30 cellular contexts compared by ENCODE assay signal in the genomic region with DNA sequence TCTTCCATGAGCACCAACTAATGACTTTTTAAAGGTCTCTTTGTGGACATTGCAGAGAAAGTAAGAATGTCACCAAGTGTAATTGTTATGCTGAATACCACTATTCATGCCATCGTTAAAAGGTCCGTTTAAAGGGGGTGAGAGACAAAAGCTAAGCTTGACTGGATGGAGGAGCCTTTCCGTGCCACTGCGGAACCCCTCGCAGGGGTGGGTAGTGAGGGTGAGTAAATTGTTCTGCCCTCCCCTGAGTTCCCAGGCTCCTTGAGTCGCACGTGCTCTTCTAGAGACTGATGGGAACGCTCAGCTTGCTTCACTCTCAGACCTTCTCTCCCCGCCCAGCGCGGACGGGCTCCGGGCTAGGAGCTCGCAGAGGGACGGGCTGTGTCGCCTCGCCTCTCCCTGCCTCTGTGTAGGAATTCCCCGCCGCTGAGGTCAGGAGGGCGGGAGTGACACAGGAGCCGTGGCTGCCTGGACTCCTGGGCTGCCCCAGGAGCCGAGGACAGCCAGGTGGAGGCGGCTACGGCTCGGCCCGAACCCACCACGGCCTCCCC.
DNase-seq lines count a peak whose midpoint lies in the region; ATAC-seq, FAIRE-seq and TF ChIP-seq lines count a peak whose summit lies in the region.
"Had no signal": no experiment of that assay in that cellular context is flagged by ENCODE, and none has a peak within 500 bp of the region (broad histone marks: within the 10 kb centered on the region; RNA-seq: fewer than 3 reads in every experiment).

No MANE protein-coding gene starts in this region.

- no peak overlapping the region for H3K4me3 ChIP-seq in right atrium auricular region
- H3K4me3 ChIP-seq: esophagus muscularis mucosa, pancreas, right lobe of liver had no signal

- H3K4me3 Mint-ChIP-seq in brain: no peak overlapping the region
- no peak overlapping the region for H3K4me3 Mint-ChIP-seq in activated CD4-positive, alpha-beta T cell treated with anti-CD3 and anti-CD28 coated beads for 36 hours
- H3K4me3 Mint-ChIP-seq: activated CD8-positive, alpha-beta T cell treated with anti-CD3 and anti-CD28 coated beads for 36 hours; CD4-positive, CD25-positive, alpha-beta regulatory T cell; naive thymus-derived CD8-positive, alpha-beta T cell; stimulated activated memory B cell treated with anti-CD40 and anti-IgM and Interleukin-4, amounts not matched to agents 10 μg/mL and 1 μg/mL and 100 μg/mL, for 72 hours had no signal

- H3K27me3 Mint-ChIP-seq in brain: no peaks in the 10 kb centered on the region
- no peaks in the 10 kb centered on the region for H3K27me3 Mint-ChIP-seq in activated CD4-positive, alpha-beta T cell treated with anti-CD3 and anti-CD28 coated beads for 36 hours
- H3K27me3 Mint-ChIP-seq: activated CD8-positive, alpha-beta T cell treated with anti-CD3 and anti-CD28 coated beads for 36 hours; CD4-positive, CD25-positive, alpha-beta regulatory T cell; stimulated activated memory B cell treated with anti-CD40 and anti-IgM and Interleukin-4, amounts not matched to agents 10 μg/mL and 1 μg/mL and 100 μg/mL, for 72 hours had no signal

- peaks cover 0 to 8% (median 3%) of the 10 kb centered on the region in 5 experiments for H3K9me3 Mint-ChIP-seq in brain
- H3K9me3 Mint-ChIP-seq in activated CD4-positive, alpha-beta T cell treated with anti-CD3 and anti-CD28 coated beads for 36 hours (ENCODE audit: low read depth): peaks cover 4% of the 10 kb centered on the region
- H3K9me3 Mint-ChIP-seq: activated CD8-positive, alpha-beta T cell treated with anti-CD3 and anti-CD28 coated beads for 36 hours; activated T-helper 2 cell treated with anti-CD3 and anti-CD28 coated beads, Interferon-gamma antibody, Interleukin-2, Interleukin-4, amounts not matched to agents 10 μg/mL and 5 μg/mL and 100 μg/mL, durations not matched to agents 14 hours and 24 hours and 36 hours; stimulated activated memory B cell treated with anti-CD40 and anti-IgM and Interleukin-4, amounts not matched to agents 10 μg/mL and 1 μg/mL and 100 μg/mL, for 72 hours had no signal

- CTCF ChIA-PET in activated CD4-positive, alpha-beta T cell treated with anti-CD3 and anti-CD28 coated beads for 36 hours (lab: Charles Lee): interaction anchor here (0.7 kb wide), 2 partner anchors 146 to 636 kb away, joined by 3 to 4 read pairs; no protein-coding TSS in a partner anchor

- DNase-seq in Right ventricle myocardium inferior (ENCODE audit: missing footprints): no peak
- no peak for DNase-seq in right atrium auricular region (ENCODE audit: low spot score)
- peak; percentile 53 for DNase-seq in iPS-NIHi7 (ENCODE audit: extremely low spot score)
- DNase-seq in activated CD4-positive, alpha-beta T cell treated with anti-CD3 and anti-CD28 coated beads for 36 hours: no peak
- DNase-seq in frontal cortex (ENCODE audit: low spot score in 2 of 2): no peak
- DNase-seq in NCI-H2029 (lab: John Stamatoyannopoulos, UW): no peak
- DNase-seq: activated CD8-positive, alpha-beta T cell treated with anti-CD3 and anti-CD28 coated beads for 36 hours; CD4-positive, CD25-positive, alpha-beta regulatory T cell; central memory CD4-positive, alpha-beta T cell; EL; foreskin keratinocyte; HCEC 1CT; naive thymus-derived CD8-positive, alpha-beta T cell; NCI-H1105 treated with DMSO at 0.1 percent for 48 hours; NCI-H1930; NCI-H69; right lobe of liver; stimulated activated CD4-positive, alpha-beta T cell treated with anti-CD3 and anti-CD28 coated beads, Interleukin-12 subunit alpha, Interleukin-12 subunit beta, amount 100 ng/mL, for 4 hours; stimulated activated CD4-positive, alpha-beta T cell treated with anti-CD3 and anti-CD28 coated beads, Interleukin-4, amount 100 ng/mL, for 4 hours had no signal

- H3K4me1 Mint-ChIP-seq in brain: peaks cover 42% of the 10 kb centered on the region
- H3K4me1 Mint-ChIP-seq in activated CD4-positive, alpha-beta T cell treated with anti-CD3 and anti-CD28 coated beads for 36 hours: no peaks in the 10 kb centered on the region
- H3K4me1 Mint-ChIP-seq: CD4-positive, CD25-positive, alpha-beta regulatory T cell; naive thymus-derived CD8-positive, alpha-beta T cell; stimulated activated memory B cell treated with anti-CD40 and anti-IgM and Interleukin-4, amounts not matched to agents 10 μg/mL and 1 μg/mL and 100 μg/mL, for 72 hours had no signal

- H3K36me3 ChIP-seq in right atrium auricular region: no peaks in the 10 kb centered on the region
- H3K36me3 ChIP-seq: pancreas, right lobe of liver had no signal

- H3K36me3 Mint-ChIP-seq in brain: peaks cover 3% of the 10 kb centered on the region
- no peaks in the 10 kb centered on the region for H3K36me3 Mint-ChIP-seq in activated CD4-positive, alpha-beta T cell treated with anti-CD3 and anti-CD28 coated beads for 36 hours (ENCODE audit: low read depth)
- H3K36me3 Mint-ChIP-seq: activated naive CD4-positive, alpha-beta T cell treated with anti-CD3 and anti-CD28 coated beads, Interleukin-2, amount 50 U/mL, for 72 hours; CD4-positive, CD25-positive, alpha-beta regulatory T cell; naive thymus-derived CD8-positive, alpha-beta T cell; stimulated activated memory B cell treated with anti-CD40 and anti-IgM and Interleukin-4, amounts not matched to agents 10 μg/mL and 1 μg/mL and 100 μg/mL, for 72 hours had no signal

- no peak overlapping the region for H3K27ac ChIP-seq in right atrium auricular region
- H3K27ac ChIP-seq: esophagus muscularis mucosa, foreskin keratinocyte, pancreas, right lobe of liver had no signal

- TF ChIP-seq CTCF in right atrium auricular region (IDR thresholded peaks at IDR 0.05) (no peak), brain (conservative IDR thresholded peaks at IDR 0.05) (no peak)

- H3K4me1 ChIP-seq in right atrium auricular region: no peaks in the 10 kb centered on the region
- H3K4me1 ChIP-seq: esophagus muscularis mucosa, foreskin keratinocyte, pancreas, right lobe of liver had no signal

- H3K27me3 ChIP-seq in right atrium auricular region: no peaks in the 10 kb centered on the region
- H3K27me3 ChIP-seq: esophagus muscularis mucosa, foreskin keratinocyte, pancreas, right lobe of liver had no signal

- H3K9me3 ChIP-seq in right atrium auricular region: no peaks in the 10 kb centered on the region
- H3K9me3 ChIP-seq: esophagus muscularis mucosa, pancreas, right lobe of liver had no signal

- FAIRE-seq in frontal cortex (lab: Jason Lieb, UNC): no peak
- FAIRE-seq: D721Med, GM12891, keratinocyte, pancreas, urothelium cell line had no signal

- POLR2A ChIA-PET in activated CD4-positive, alpha-beta T cell treated with anti-CD3 and anti-CD28 coated beads for 36 hours (lab: Charles Lee): no interaction called here

- H3K27ac Mint-ChIP-seq in brain: peak overlapping the region; percentile 65 to 91 (median 85)
- no peak overlapping the region for H3K27ac Mint-ChIP-seq in activated CD4-positive, alpha-beta T cell treated with anti-CD3 and anti-CD28 coated beads for 36 hours
- H3K27ac Mint-ChIP-seq: activated CD8-positive, alpha-beta T cell treated with anti-CD3 and anti-CD28 coated beads for 36 hours; activated naive CD4-positive, alpha-beta T cell treated with anti-CD3 and anti-CD28 coated beads, Interleukin-2, amount 50 U/mL, for 72 hours; activated T-helper 2 cell treated with anti-CD3 and anti-CD28 coated beads, Interferon-gamma antibody, Interleukin-2, Interleukin-4, amounts not matched to agents 10 μg/mL and 5 μg/mL and 100 μg/mL, durations not matched to agents 14 hours and 24 hours and 36 hours; CD4-positive, CD25-positive, alpha-beta regulatory T cell; naive thymus-derived CD8-positive, alpha-beta T cell; stimulated activated memory B cell treated with anti-CD40 and anti-IgM and Interleukin-4, amounts not matched to agents 10 μg/mL and 1 μg/mL and 100 μg/mL, for 72 hours had no signal

- intact Hi-C loops in Right ventricle myocardium inferior (cut with DNase I): no loop called here
- intact Hi-C loops in activated CD4-positive, alpha-beta T cell treated with anti-CD3 and anti-CD28 coated beads for 36 hours (cut with DNase I, micrococcal nuclease): no loop called here

- ATAC-seq in Right ventricle myocardium inferior (peak; percentile 24), GM19351 (IDR thresholded peaks at IDR 0.05; ENCODE audit: unreplicated experiment) (no peak)
- ATAC-seq in activated CD4-positive, alpha-beta T cell treated with anti-CD3 and anti-CD28 coated beads for 36 hours: no peak
- ATAC-seq: activated CD8-positive, alpha-beta T cell treated with anti-CD3 and anti-CD28 coated beads for 36 hours; activated naive CD4-positive, alpha-beta T cell treated with anti-CD3 and anti-CD28 coated beads, Interleukin-2, amount 50 U/mL, for 72 hours; foreskin keratinocyte; naive thymus-derived CD8-positive, alpha-beta T cell; pancreas; stimulated activated memory B cell treated with anti-CD40 and anti-IgM and Interleukin-4, amounts not matched to agents 10 μg/mL and 1 μg/mL and 100 μg/mL, for 72 hours had no signal
